In the genomic region with DNA sequence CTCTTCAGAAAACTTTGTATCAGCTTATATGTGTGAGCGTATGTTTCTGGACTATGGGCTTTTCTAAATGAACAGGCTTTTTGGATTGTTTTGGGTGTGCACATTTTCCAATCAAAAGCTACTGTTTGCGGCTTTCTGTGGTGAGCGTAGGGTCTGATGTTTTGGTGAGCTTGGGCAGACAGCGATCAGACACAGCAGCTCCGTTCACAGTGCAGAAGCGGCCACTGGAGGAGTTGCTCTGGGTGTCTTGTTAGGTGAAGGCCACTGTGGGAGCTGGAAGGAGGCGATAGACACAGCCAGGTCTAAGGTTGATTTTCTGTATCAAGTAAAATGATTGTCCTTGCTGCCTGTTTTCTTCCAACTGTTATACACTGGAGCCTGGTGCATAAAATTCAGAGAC, we compare ENCODE assay signal across 10 cellular contexts. TPM values are rescaled to one million over a fixed set of nuclear protein-coding genes. Genes with fewer than 3 reads are reported as not detected.
DNase-seq lines count a peak whose midpoint lies in the region; ATAC-seq, FAIRE-seq and TF ChIP-seq lines count a peak whose summit lies in the region.
"Had no signal": no experiment of that assay in that cellular context is flagged by ENCODE, and none has a peak within 500 bp of the region (broad histone marks: within the 10 kb centered on the region; RNA-seq: fewer than 3 reads in every experiment).

No MANE protein-coding gene starts in this region.

- H3F3A ChIP-seq in smooth muscle cell (ENCODE audit: low read depth): peaks cover 24% of the 10 kb centered on the region

- H2AFZ ChIP-seq in smooth muscle cell (ENCODE audit: low read depth): no peak overlapping the region

- FAIRE-seq in H54 (lab: Jason Lieb, UNC): no peak
- FAIRE-seq: HepG2 had no signal

- DNase-seq in smooth muscle cell (lab: John Stamatoyannopoulos, UW; ENCODE audit: unreplicated experiment): no peak
- no peak for DNase-seq in H54 (ENCODE audit: insufficient read length, low spot score)
- no peak for DNase-seq in GM19238 (ENCODE audit: insufficient read length, low spot score)
- DNase-seq in HUDEP-2 (lab: John Stamatoyannopoulos, UW; ENCODE audit: unreplicated experiment in 76 of 76): no peak

- H3K27ac ChIP-seq in HUES64 (ENCODE audit: low read depth, low read length) (peak overlapping the region; percentile 89), smooth muscle cell (ENCODE audit: low read depth) (peak overlapping the region; percentile 27)

- no peak for TF ChIP-seq POLR2A in H54 (IDR thresholded peaks at IDR 0.05; ENCODE audit: low read depth, low read length)

- ATAC-seq in activated T-helper 17 cell treated with anti-CD3 and anti-CD28 coated beads, Interleukin-2, amount 50 U/mL, for 72 hours (replicated peaks): no peak
- ATAC-seq in GM21528 (IDR thresholded peaks at IDR 0.05; ENCODE audit: low FRiP score, unreplicated experiment): no peak
- ATAC-seq: HCT116, HepG2 had no signal

- H3K4me2 ChIP-seq in smooth muscle cell: peak overlapping the region; percentile 57

- H3K36me3 Mint-ChIP-seq in activated T-helper 17 cell treated with anti-CD3 and anti-CD28 coated beads, Interleukin-2, amount 50 U/mL, for 72 hours (ENCODE audit: low read depth): peaks cover 37% of the 10 kb centered on the region

- no peaks in the 10 kb centered on the region for H3K27me3 Mint-ChIP-seq in activated T-helper 17 cell treated with anti-CD3 and anti-CD28 coated beads, Interleukin-2, amount 50 U/mL, for 72 hours

- H3K27me3 ChIP-seq in HUES64 (ENCODE audit: insufficient read depth, low read length) (no peaks in the 10 kb centered on the region), iPS-15b (ENCODE audit: control insufficient read depth, insufficient read depth, low read length) (no peaks in the 10 kb centered on the region), smooth muscle cell (ENCODE audit: low read depth) (no peaks in the 10 kb centered on the region)

- H3K4me1 ChIP-seq in HUES64 (ENCODE audit: insufficient read depth, low read length) (peaks cover 77% of the 10 kb centered on the region), iPS-15b (ENCODE audit: control insufficient read depth, insufficient read depth, low read length) (peaks cover 57% of the 10 kb centered on the region), smooth muscle cell (ENCODE audit: low read depth) (peaks cover 71% of the 10 kb centered on the region)

- 62% methylated on average over 7 of the region's 7 CpGs for WGBS in HUES64
- WGBS in smooth muscle cell (ENCODE audit: low lambda C conversion rate): 64% methylated on average over 7 of the region's 7 CpGs

- peak overlapping the region; percentile 72 for H3K4me3 Mint-ChIP-seq in activated T-helper 17 cell treated with anti-CD3 and anti-CD28 coated beads, Interleukin-2, amount 50 U/mL, for 72 hours

- peaks cover 100% of the 10 kb centered on the region for H4K20me1 ChIP-seq in smooth muscle cell (ENCODE audit: low read depth)

- H3K27ac Mint-ChIP-seq in activated T-helper 17 cell treated with anti-CD3 and anti-CD28 coated beads, Interleukin-2, amount 50 U/mL, for 72 hours: no peak overlapping the region

- H3K36me3 ChIP-seq in HUES64 (ENCODE audit: insufficient read depth, low read length) (no peaks in the 10 kb centered on the region; the same call in 1 of the 2 replicates), iPS-15b (ENCODE audit: control insufficient read depth, insufficient read depth, low read length) (no peaks in the 10 kb centered on the region), smooth muscle cell (ENCODE audit: low read depth) (no peaks in the 10 kb centered on the region)

- H3K9ac ChIP-seq in HUES64 (ENCODE audit: low read depth, low read length): peak overlapping the region; percentile 11; the same call in 1 of the 2 replicates
- peak overlapping the region; percentile 30 for H3K9ac ChIP-seq in iPS-15b (ENCODE audit: low read depth, low read length)
- H3K9ac ChIP-seq in smooth muscle cell (ENCODE audit: low read depth): no peak overlapping the region

- no peaks in the 10 kb centered on the region for H3K9me3 ChIP-seq in HUES64 (ENCODE audit: insufficient read depth, low read depth, low read length)
- no peaks in the 10 kb centered on the region for H3K9me3 ChIP-seq in iPS-15b (ENCODE audit: control insufficient read depth, insufficient read depth, low read length)
- H3K9me3 ChIP-seq in smooth muscle cell (replicated peaks; ENCODE audit: low read depth): no peaks in the 10 kb centered on the region

- peaks cover 61% of the 10 kb centered on the region for H3K4me1 Mint-ChIP-seq in activated T-helper 17 cell treated with anti-CD3 and anti-CD28 coated beads, Interleukin-2, amount 50 U/mL, for 72 hours

- H3K79me2 ChIP-seq in smooth muscle cell (ENCODE audit: low read depth): peaks cover 100% of the 10 kb centered on the region

- H3K4me3 ChIP-seq in HUES64 (ENCODE audit: low read length) (peak overlapping the region; percentile 19), iPS-15b (ENCODE audit: low read depth, low read length) (peak overlapping the region; percentile 33), smooth muscle cell (no peak overlapping the region)

- no peak for TF ChIP-seq CTCF in smooth muscle cell (IDR thresholded peaks at IDR 0.05; ENCODE audit: borderline replicate concordance, insufficient read depth, poor library complexity, severe bottlenecking)

- H3K9me3 Mint-ChIP-seq in activated T-helper 17 cell treated with anti-CD3 and anti-CD28 coated beads, Interleukin-2, amount 50 U/mL, for 72 hours: no peaks in the 10 kb centered on the region

RNA-seq across cellular contexts. Expression of a gene that starts 11.1 kb away (rescaled TPM):
- polyA plus RNA-seq in HUES64 (2013, experiment 1 of 2): 85.6 TPM
- 111 TPM for polyA plus RNA-seq in HUES64 (2013, experiment 2 of 2)
- 100 to 1,000 TPM; 136 to 157 TPM for total RNA-seq in activated T-helper 17 cell treated with anti-CD3 and anti-CD28 coated beads, Interleukin-2, amount 50 U/mL, for 72 hours
- total RNA-seq in smooth muscle cell: 73.5 and 97.2 TPM in 2 replicates
- 38.6 and 53.7 TPM in 2 replicates for polyA plus RNA-seq in smooth muscle cell
